In the genomic region with DNA sequence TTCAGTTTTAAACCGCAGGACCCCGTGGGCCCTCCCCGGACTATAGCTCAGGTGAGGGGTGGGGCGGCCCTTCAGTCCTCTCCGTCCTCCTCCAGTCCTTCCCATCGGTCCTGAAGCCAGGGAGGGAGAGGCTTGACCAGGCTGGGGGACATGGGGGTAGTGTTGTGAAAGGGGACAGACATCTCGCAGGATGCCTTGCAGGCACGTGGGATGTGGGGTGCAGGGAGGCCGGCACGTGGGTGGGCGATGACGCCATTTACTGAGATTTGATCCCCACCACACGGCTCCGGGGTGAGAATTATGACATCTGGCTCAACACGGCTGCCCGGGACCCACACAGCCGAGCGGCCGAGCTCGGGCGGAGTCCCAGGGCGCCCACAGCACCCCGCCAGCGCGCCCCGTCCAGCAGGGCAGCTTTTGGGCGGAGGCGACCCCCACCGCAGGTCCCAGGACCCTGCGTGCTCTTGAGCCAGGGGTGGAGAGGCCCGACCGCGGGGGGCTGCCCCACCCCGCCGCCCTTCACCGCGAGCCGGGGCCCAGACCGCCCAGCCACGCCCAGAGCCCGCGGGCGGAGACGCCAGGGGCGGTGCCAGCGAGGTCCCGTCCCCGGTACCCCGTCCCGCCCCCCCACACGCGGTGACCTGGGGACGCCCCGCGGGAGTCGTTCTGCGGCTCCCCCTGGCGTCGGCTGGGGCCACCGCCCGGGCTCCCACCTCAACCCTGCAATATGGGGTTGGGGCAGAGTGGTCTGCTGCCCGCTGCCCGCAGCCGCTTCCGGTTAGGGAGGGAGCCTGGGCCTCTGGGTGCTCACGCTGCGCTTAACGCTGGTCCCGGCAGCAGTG, we compare ENCODE assay signal across 8 cellular contexts. TPM values are rescaled to one million over a fixed set of nuclear protein-coding genes. Genes with fewer than 3 reads are reported as not detected.
A peak's percentile ranks its signal among the peaks of the same experiment; 100 is the strongest.
DNase-seq lines count a peak whose midpoint lies in the region; ATAC-seq, FAIRE-seq and TF ChIP-seq lines count a peak whose summit lies in the region.

No MANE protein-coding gene starts in this region.

- H3K4me3 Mint-ChIP-seq in T-cell (peak overlapping the region; percentile 34 to 63 (median 49)), immature natural killer cell (peak overlapping the region; percentile 21 to 64 (median 44))

- no peak for TF ChIP-seq POLR2A in GM12892 (IDR thresholded peaks at IDR 0.05; ENCODE audit: low read depth, low read length)

- DNase-seq in GM12892 (ENCODE audit: insufficient read length) (peak; percentile 99), T-cell (peak; percentile 44 to 83 (median 74)), amniotic epithelial cell (ENCODE audit: low read depth) (peak; percentile 44), immature natural killer cell (peak; percentile 76 to 78 (median 76)), dedifferentiated amniotic fluid mesenchymal stem cell (ENCODE audit: extremely low spot score) (no peak)
- peak; percentile 81 for DNase-seq in stimulated activated CD4-positive, alpha-beta T cell treated with anti-CD3 and anti-CD28 coated beads, Interleukin-4, amount 100 ng/mL, for 1 hour

- H3K9me3 Mint-ChIP-seq in T-cell (no peaks in the 10 kb centered on the region), immature natural killer cell (no peaks in the 10 kb centered on the region)

- no peaks in the 10 kb centered on the region for H3K36me3 Mint-ChIP-seq in T-cell
- H3K36me3 Mint-ChIP-seq in immature natural killer cell, result no peaks in the 10 kb centered on the region

- H3K27ac Mint-ChIP-seq in T-cell, result no peak overlapping the region
- peak overlapping the region in 1 of 6 donors; percentile 28 for H3K27ac Mint-ChIP-seq in immature natural killer cell

- CTCF ChIA-PET in T-cell (lab: Charles Lee), result interaction anchor here in 1 of 2 donors (0.5 kb wide), 1 partner anchor 98 kb away, joined by 4 read pairs; no protein-coding TSS in a partner anchor

- H3K4me1 Mint-ChIP-seq in T-cell, result peaks cover 0 to 5% (median 3%) of the 10 kb centered on the region in 3 donors
- peaks cover 4 to 5% of the 10 kb centered on the region in 2 donors for H3K4me1 Mint-ChIP-seq in immature natural killer cell

- POLR2A ChIA-PET in T-cell (lab: Charles Lee), result no interaction called here

- FAIRE-seq in GM12892 (lab: Jason Lieb, UNC), result peak; percentile 36

- ATAC-seq in HG03280 (IDR thresholded peaks at IDR 0.05; ENCODE audit: unreplicated experiment) (peak; percentile 60), T-cell (replicated peaks in 1 of 4) (peak; percentile 90 to 95 (median 93)), HG02763 (IDR thresholded peaks at IDR 0.05; ENCODE audit: unreplicated experiment) (no peak)

- H3K27me3 Mint-ChIP-seq in T-cell, result peaks cover 11 to 12% of the 10 kb centered on the region in 2 donors
- H3K27me3 Mint-ChIP-seq in immature natural killer cell (ENCODE audit: low read depth in 3 of 3), result peaks cover 0 to 9% (median 0%) of the 10 kb centered on the region in 3 donors

RNA-seq across cellular contexts. Expression of gene EXOC3L4, which starts 3.3 kb away (rescaled TPM):
- polyA plus RNA-seq in GM12892 (2012; ENCODE audit: missing spikeins), result not detected
- under 1 TPM in 1 of 5 donors, not detected in 4; 0.25 TPM for total RNA-seq in T-cell
- polyA plus RNA-seq in immature natural killer cell, result not detected

RNA-seq across cellular contexts. Expression of gene LBHD2, which starts 7.3 kb away (rescaled TPM):
- polyA plus RNA-seq in GM12892 (2012; ENCODE audit: missing spikeins), result not detected
- total RNA-seq in T-cell, result not detected
- polyA plus RNA-seq in immature natural killer cell, result not detected

RNA-seq across cellular contexts. Expression of gene TNFAIP2, which starts 32.0 kb away (rescaled TPM):
- polyA plus RNA-seq in GM12892 (2012; ENCODE audit: missing spikeins), result 71.3 TPM
- total RNA-seq in T-cell, result 1 to 10 TPM in 4 of 5 donors, under 1 TPM in 1; 0.93 to 2.1 (median 1.0) TPM
- 1 to 10 TPM in 1 of 3 donors, under 1 TPM in 2; 0.20 to 1.4 (median 0.91) TPM for polyA plus RNA-seq in immature natural killer cell

RNA-seq across cellular contexts. Expression of gene CDC42BPB, which starts 33.9 kb away (rescaled TPM):
- 9.6 TPM for polyA plus RNA-seq in GM12892 (2012; ENCODE audit: missing spikeins)
- total RNA-seq in T-cell, result 10 to 100 TPM in 3 of 5 donors, 1 to 10 TPM in 2; 5.3 to 17.5 (median 11.2) TPM
- not detected for polyA plus RNA-seq in immature natural killer cell
